ENCODE assay signal across 1 cellular context in genomic region chr5:141691867-141692532, GRCh38.
TF ChIP-seq lines count a peak whose summit lies in the region.

No MANE protein-coding gene starts in this region.

TF ChIP-seq in K562, 482 proteins besides CTCF, POLR2A, EP300 and RAD21 (continued from another document and continues in another):
- TF ChIP-seq, protein P1, sequence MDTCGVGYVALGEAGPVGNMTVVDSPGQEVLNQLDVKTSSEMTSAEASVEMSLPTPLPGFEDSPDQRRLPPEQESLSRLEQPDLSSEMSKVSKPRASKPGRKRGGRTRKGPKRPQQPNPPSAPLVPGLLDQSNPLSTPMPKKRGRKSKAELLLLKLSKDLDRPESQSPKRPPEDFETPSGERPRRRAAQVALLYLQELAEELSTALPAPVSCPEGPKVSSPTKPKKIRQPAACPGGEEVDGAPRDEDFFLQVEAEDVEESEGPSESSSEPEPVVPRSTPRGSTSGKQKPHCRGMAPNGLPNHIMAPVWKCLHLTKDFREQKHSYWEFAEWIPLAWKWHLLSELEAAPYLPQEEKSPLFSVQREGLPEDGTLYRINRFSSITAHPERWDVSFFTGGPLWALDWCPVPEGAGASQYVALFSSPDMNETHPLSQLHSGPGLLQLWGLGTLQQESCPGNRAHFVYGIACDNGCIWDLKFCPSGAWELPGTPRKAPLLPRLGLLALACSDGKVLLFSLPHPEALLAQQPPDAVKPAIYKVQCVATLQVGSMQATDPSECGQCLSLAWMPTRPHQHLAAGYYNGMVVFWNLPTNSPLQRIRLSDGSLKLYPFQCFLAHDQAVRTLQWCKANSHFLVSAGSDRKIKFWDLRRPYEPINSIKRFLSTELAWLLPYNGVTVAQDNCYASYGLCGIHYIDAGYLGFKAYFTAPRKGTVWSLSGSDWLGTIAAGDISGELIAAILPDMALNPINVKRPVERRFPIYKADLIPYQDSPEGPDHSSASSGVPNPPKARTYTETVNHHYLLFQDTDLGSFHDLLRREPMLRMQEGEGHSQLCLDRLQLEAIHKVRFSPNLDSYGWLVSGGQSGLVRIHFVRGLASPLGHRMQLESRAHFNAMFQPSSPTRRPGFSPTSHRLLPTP (IDR thresholded peaks at IDR 0.05; ENCODE audit: borderline replicate concordance, extremely low read depth, insufficient read length): no peak
- TF ChIP-seq SRSF9 (IDR thresholded peaks at IDR 0.05; ENCODE audit: borderline replicate concordance, low read depth, low read length) (no peak), ZNF764 (CRISPR knock-in tag; IDR thresholded peaks at IDR 0.05; ENCODE audit: low read depth) (no peak), RBM25 (IDR thresholded peaks at IDR 0.05; ENCODE audit: low read depth, low read length, severe bottlenecking) (peak; percentile 96), MAZ (CRISPR knock-in tag; conservative IDR thresholded peaks at IDR 0.05 in 1 of 2, IDR thresholded peaks at IDR 0.05 in 1 of 2) (peak; percentile 71 to 84), SMAD4 (CRISPR knock-in tag; conservative IDR thresholded peaks at IDR 0.05) (no peak), CBX8 (IDR thresholded peaks at IDR 0.05; ENCODE audit: borderline replicate concordance, extremely low read depth, low read depth, low read length, poor library complexity, severe bottlenecking) (no peak), KLF16 (IDR thresholded peaks at IDR 0.05) (peak; percentile 44; the same call in 1 of the 2 replicates), ID3 (CRISPR knock-in tag; IDR thresholded peaks at IDR 0.05) (no peak), ID3 (tag; IDR thresholded peaks at IDR 0.05) (no peak), HDAC6 (IDR thresholded peaks at IDR 0.05; ENCODE audit: low read depth, low read length) (no peak), RCOR1 (IDR thresholded peaks at IDR 0.05; ENCODE audit: borderline replicate concordance in 1 of 2, low read depth in 2 of 2, low read length in 2 of 2) (peak in 1 of 2 experiments; percentile 68; a peak in 2 of 4 replicates), ZNF324 (CRISPR knock-in tag; IDR thresholded peaks at IDR 0.05) (no peak), ARID3B (CRISPR knock-in tag; IDR thresholded peaks at IDR 0.05; ENCODE audit: borderline replicate concordance) (no peak), RREB1 (CRISPR knock-in tag; IDR thresholded peaks at IDR 0.05) (no peak), HNRNPLL (IDR thresholded peaks at IDR 0.05; ENCODE audit: low read depth, low read length, poor library complexity, severe bottlenecking) (no peak), XRCC4 (IDR thresholded peaks at IDR 0.05; ENCODE audit: extremely low read depth, insufficient read depth, insufficient read length) (no peak), ESRRA (IDR thresholded peaks at IDR 0.05; ENCODE audit: borderline replicate concordance, low read depth) (peak; percentile 100), POLR2AphosphoS5 (IDR thresholded peaks at IDR 0.05; ENCODE audit: control insufficient read depth, insufficient read depth, low read depth, low read length) (no peak), TAF7 (tag; IDR thresholded peaks at IDR 0.05) (no peak), ZKSCAN1 (IDR thresholded peaks at IDR 0.05; ENCODE audit: low read depth, low read length) (0 out of 2 replicates have a peak, but pooled peaks have one; percentile 24)
- TF ChIP-seq, protein P2, sequence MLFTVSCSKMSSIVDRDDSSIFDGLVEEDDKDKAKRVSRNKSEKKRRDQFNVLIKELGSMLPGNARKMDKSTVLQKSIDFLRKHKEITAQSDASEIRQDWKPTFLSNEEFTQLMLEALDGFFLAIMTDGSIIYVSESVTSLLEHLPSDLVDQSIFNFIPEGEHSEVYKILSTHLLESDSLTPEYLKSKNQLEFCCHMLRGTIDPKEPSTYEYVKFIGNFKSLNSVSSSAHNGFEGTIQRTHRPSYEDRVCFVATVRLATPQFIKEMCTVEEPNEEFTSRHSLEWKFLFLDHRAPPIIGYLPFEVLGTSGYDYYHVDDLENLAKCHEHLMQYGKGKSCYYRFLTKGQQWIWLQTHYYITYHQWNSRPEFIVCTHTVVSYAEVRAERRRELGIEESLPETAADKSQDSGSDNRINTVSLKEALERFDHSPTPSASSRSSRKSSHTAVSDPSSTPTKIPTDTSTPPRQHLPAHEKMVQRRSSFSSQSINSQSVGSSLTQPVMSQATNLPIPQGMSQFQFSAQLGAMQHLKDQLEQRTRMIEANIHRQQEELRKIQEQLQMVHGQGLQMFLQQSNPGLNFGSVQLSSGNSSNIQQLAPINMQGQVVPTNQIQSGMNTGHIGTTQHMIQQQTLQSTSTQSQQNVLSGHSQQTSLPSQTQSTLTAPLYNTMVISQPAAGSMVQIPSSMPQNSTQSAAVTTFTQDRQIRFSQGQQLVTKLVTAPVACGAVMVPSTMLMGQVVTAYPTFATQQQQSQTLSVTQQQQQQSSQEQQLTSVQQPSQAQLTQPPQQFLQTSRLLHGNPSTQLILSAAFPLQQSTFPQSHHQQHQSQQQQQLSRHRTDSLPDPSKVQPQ (CRISPR knock-in tag; IDR thresholded peaks at IDR 0.05; ENCODE audit: borderline replicate concordance): no peak
- TF ChIP-seq, protein P3, sequence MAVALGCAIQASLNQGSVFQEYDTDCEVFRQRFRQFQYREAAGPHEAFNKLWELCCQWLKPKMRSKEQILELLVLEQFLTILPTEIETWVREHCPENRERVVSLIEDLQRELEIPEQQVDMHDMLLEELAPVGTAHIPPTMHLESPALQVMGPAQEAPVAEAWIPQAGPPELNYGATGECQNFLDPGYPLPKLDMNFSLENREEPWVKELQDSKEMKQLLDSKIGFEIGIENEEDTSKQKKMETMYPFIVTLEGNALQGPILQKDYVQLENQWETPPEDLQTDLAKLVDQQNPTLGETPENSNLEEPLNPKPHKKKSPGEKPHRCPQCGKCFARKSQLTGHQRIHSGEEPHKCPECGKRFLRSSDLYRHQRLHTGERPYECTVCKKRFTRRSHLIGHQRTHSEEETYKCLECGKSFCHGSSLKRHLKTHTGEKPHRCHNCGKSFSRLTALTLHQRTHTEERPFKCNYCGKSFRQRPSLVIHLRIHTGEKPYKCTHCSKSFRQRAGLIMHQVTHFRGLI (CRISPR knock-in tag; IDR thresholded peaks at IDR 0.05): no peak
- TF ChIP-seq, protein P4, sequence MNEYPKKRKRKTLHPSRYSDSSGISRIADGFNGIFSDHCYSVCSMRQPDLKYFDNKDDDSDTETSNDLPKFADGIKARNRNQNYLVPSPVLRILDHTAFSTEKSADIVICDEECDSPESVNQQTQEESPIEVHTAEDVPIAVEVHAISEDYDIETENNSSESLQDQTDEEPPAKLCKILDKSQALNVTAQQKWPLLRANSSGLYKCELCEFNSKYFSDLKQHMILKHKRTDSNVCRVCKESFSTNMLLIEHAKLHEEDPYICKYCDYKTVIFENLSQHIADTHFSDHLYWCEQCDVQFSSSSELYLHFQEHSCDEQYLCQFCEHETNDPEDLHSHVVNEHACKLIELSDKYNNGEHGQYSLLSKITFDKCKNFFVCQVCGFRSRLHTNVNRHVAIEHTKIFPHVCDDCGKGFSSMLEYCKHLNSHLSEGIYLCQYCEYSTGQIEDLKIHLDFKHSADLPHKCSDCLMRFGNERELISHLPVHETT (CRISPR knock-in tag; conservative IDR thresholded peaks at IDR 0.05 in 1 of 2, IDR thresholded peaks at IDR 0.05 in 1 of 2): peak in 1 of 2 experiments; percentile 0; a peak in 2 of 4 replicates
- TF ChIP-seq, protein P5, sequence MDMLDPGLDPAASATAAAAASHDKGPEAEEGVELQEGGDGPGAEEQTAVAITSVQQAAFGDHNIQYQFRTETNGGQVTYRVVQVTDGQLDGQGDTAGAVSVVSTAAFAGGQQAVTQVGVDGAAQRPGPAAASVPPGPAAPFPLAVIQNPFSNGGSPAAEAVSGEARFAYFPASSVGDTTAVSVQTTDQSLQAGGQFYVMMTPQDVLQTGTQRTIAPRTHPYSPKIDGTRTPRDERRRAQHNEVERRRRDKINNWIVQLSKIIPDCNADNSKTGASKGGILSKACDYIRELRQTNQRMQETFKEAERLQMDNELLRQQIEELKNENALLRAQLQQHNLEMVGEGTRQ (CRISPR knock-in tag; IDR thresholded peaks at IDR 0.05): no peak
